ENCODE assay signal across 9 cellular contexts in the genomic region with DNA sequence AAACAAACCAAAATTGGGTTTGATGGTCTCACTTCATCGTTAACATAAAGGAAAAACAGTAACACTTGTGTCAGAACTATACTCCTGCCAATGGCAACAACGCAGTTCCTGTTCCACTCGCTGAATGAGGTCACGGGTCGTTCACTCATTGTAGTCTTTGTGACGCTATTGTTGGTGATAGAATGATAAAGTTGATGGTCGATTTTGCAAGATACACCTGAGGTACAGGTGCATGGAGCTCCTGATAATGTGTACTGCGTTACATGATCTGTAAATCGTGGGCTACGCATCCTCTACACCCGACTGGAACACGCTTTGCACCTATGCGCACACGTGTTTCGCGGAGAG. TPM values are rescaled to one million over a fixed set of nuclear protein-coding genes. Genes with fewer than 3 reads are reported as not detected.
A peak's percentile ranks its signal among the peaks of the same experiment; 100 is the strongest.
DNase-seq lines count a peak whose midpoint lies in the region; TF ChIP-seq lines count a peak whose summit lies in the region.
"Had no signal": no experiment of that assay in that cellular context is flagged by ENCODE, and none has a peak within 500 bp of the region (broad histone marks: within the 10 kb centered on the region; RNA-seq: fewer than 3 reads in every experiment).

No MANE protein-coding gene starts in this region.

- H3K4me1 ChIP-seq in iPS DF 6.9 (ENCODE audit: control insufficient read depth, insufficient read depth, low read length) (peaks cover 2% of the 10 kb centered on the region; the same call in 1 of the 2 replicates), smooth muscle cell (ENCODE audit: low read depth) (peaks cover 5% of the 10 kb centered on the region)

- H3K4me1 Mint-ChIP-seq in Calu3 (ENCODE audit: low read depth, unreplicated experiment): no peaks in the 10 kb centered on the region
- H3K4me1 Mint-ChIP-seq in activated CD4-positive, alpha-beta T cell treated with anti-CD3 and anti-CD28 coated beads, Interleukin-2, amount 10 ng/mL, durations not matched to agents 7 days and 5 days: peaks cover 31% of the 10 kb centered on the region

- H3K36me3 ChIP-seq in iPS DF 6.9 (ENCODE audit: control insufficient read depth, insufficient read depth, low read length) (no peaks in the 10 kb centered on the region), smooth muscle cell (ENCODE audit: low read depth) (no peaks in the 10 kb centered on the region)

- H4K20me1 ChIP-seq in smooth muscle cell (ENCODE audit: low read depth): no peaks in the 10 kb centered on the region

- CTCF ChIA-PET in Calu3 (lab: Charles Lee): interaction anchor here (0.5 to 0.7 kb wide), 3 partner anchors 43 to 641 kb away, joined by 3 to 6 read pairs (median 3); no protein-coding TSS in a partner anchor
- CTCF ChIA-PET in activated CD4-positive, alpha-beta T cell treated with anti-CD3 and anti-CD28 coated beads, Interleukin-2, amount 10 ng/mL, durations not matched to agents 7 days and 5 days (lab: Charles Lee): interaction anchor here (0.6 to 4.6 kb wide), 26 partner anchors 14 to 486 kb away, joined by 3 to 61 read pairs (median 4); a partner anchor contains a TSS

- H3K4me3 ChIP-seq in iPS DF 6.9 (ENCODE audit: low read length): peak overlapping the region; percentile 71; the same call in 1 of the 2 replicates
- H3K4me3 ChIP-seq in smooth muscle cell: peak overlapping the region; percentile 82

- TF ChIP-seq CTCF in Calu3 (IDR thresholded peaks at IDR 0.05; ENCODE audit: unreplicated experiment): no peak
- TF ChIP-seq CTCF in smooth muscle cell (IDR thresholded peaks at IDR 0.05; ENCODE audit: borderline replicate concordance, insufficient read depth, poor library complexity, severe bottlenecking): no peak

- POLR2A ChIA-PET in activated CD4-positive, alpha-beta T cell treated with anti-CD3 and anti-CD28 coated beads, Interleukin-2, amount 10 ng/mL, durations not matched to agents 7 days and 5 days (lab: Charles Lee): interaction anchor here (0.7 kb wide), 1 partner anchor 359 kb away, joined by 3 read pairs; no protein-coding TSS in a partner anchor

- H3F3A ChIP-seq in smooth muscle cell (ENCODE audit: low read depth): no peaks in the 10 kb centered on the region

- no peaks in the 10 kb centered on the region for H3K27me3 Mint-ChIP-seq in Calu3 (ENCODE audit: unreplicated experiment)
- no peaks in the 10 kb centered on the region for H3K27me3 Mint-ChIP-seq in activated CD4-positive, alpha-beta T cell treated with anti-CD3 and anti-CD28 coated beads, Interleukin-2, amount 10 ng/mL, durations not matched to agents 7 days and 5 days

- intact Hi-C loops in Calu3 (cut with micrococcal nuclease; ENCODE audit: unreplicated experiment): loop anchor here (2.0 kb wide), 1 partner anchor 65 kb away; no protein-coding TSS in a partner anchor

- peak overlapping the region; percentile 93 for H3K4me2 ChIP-seq in smooth muscle cell

- H3K9me3 ChIP-seq in iPS DF 6.9 (ENCODE audit: control insufficient read depth, insufficient read depth, low read length) (no peaks in the 10 kb centered on the region), smooth muscle cell (replicated peaks; ENCODE audit: low read depth) (no peaks in the 10 kb centered on the region)

- WGBS in iPS DF 6.9 (ENCODE audit: insufficient coverage, insufficient read length): no CpG with 5 or more reads among the region's 16 CpGs
- WGBS in smooth muscle cell (ENCODE audit: low lambda C conversion rate): 37% methylated on average over 16 of the region's 16 CpGs

- H3K4me3 Mint-ChIP-seq in Calu3 (ENCODE audit: low read depth, unreplicated experiment): peak overlapping the region; percentile 94
- peak overlapping the region; percentile 82 for H3K4me3 Mint-ChIP-seq in activated CD4-positive, alpha-beta T cell treated with anti-CD3 and anti-CD28 coated beads, Interleukin-2, amount 10 ng/mL, durations not matched to agents 7 days and 5 days

- no peaks in the 10 kb centered on the region for H3K9me3 Mint-ChIP-seq in Calu3 (ENCODE audit: low read depth, unreplicated experiment)
- H3K9me3 Mint-ChIP-seq in activated CD4-positive, alpha-beta T cell treated with anti-CD3 and anti-CD28 coated beads, Interleukin-2, amount 10 ng/mL, durations not matched to agents 7 days and 5 days: no peaks in the 10 kb centered on the region

- H3K79me2 ChIP-seq in smooth muscle cell (ENCODE audit: low read depth): no peaks in the 10 kb centered on the region

- peak overlapping the region; percentile 75 for H3K27ac Mint-ChIP-seq in Calu3 (ENCODE audit: unreplicated experiment)
- H3K27ac Mint-ChIP-seq in activated CD4-positive, alpha-beta T cell treated with anti-CD3 and anti-CD28 coated beads, Interleukin-2, amount 10 ng/mL, durations not matched to agents 7 days and 5 days: peak overlapping the region; percentile 91

- H3K27me3 ChIP-seq in iPS DF 6.9 (ENCODE audit: control insufficient read depth, insufficient read depth, low read length) (no peaks in the 10 kb centered on the region), smooth muscle cell (ENCODE audit: low read depth) (no peaks in the 10 kb centered on the region)

- H3K27ac ChIP-seq in iPS DF 6.9 (ENCODE audit: low read length) (no peak overlapping the region), smooth muscle cell (ENCODE audit: low read depth) (no peak overlapping the region)

- peak overlapping the region; percentile 91 for H2AFZ ChIP-seq in smooth muscle cell (ENCODE audit: low read depth)

- no TSS peak for BruUV-seq in Calu3 (replicated peaks; lab: Mats Ljungman, UMichigan)

- DNase-seq in Calu3 (no peak), HCEC 1CT (peak; percentile 8), iPS DF 6.9 (ENCODE audit: low read depth, low spot score) (no peak), smooth muscle cell (lab: John Stamatoyannopoulos, UW; ENCODE audit: unreplicated experiment) (no peak), GM03348 (ENCODE audit: low spot score) (no peak), NCI-H748 treated with DMSO at 0.1 percent for 48 hours (lab: John Stamatoyannopoulos, UW) (no peak), cerebellar cortex (ENCODE audit: low spot score) (no peak)
- peak; percentile 47 for DNase-seq in activated CD4-positive, alpha-beta T cell treated with anti-CD3 and anti-CD28 coated beads, Interleukin-2, amount 10 ng/mL, durations not matched to agents 7 days and 5 days

- H3K9ac ChIP-seq in smooth muscle cell (ENCODE audit: low read depth): no peak overlapping the region

- H3K36me3 Mint-ChIP-seq in Calu3 (ENCODE audit: insufficient read depth, unreplicated experiment): peaks cover 17% of the 10 kb centered on the region
- H3K36me3 Mint-ChIP-seq in activated CD4-positive, alpha-beta T cell treated with anti-CD3 and anti-CD28 coated beads, Interleukin-2, amount 10 ng/mL, durations not matched to agents 7 days and 5 days (ENCODE audit: low read depth): no peaks in the 10 kb centered on the region

RNA-seq across cellular contexts. Expression of a gene that starts 0.4 kb away (rescaled TPM):
- total RNA-seq in Calu3 (2022) (18.0 and 21.3 TPM in 2 replicates), smooth muscle cell (7.6 and 102 TPM in 2 replicates)
- 10 to 100 TPM; 16.1 to 20.7 TPM for total RNA-seq in activated CD4-positive, alpha-beta T cell treated with anti-CD3 and anti-CD28 coated beads, Interleukin-2, amount 10 ng/mL, durations not matched to agents 7 days and 5 days
- 15.3 and 16.3 TPM in 2 replicates for polyA plus RNA-seq in smooth muscle cell

RNA-seq across cellular contexts. Expression of a gene that starts 20.0 kb away (rescaled TPM):
- total RNA-seq in Calu3 (2022) (0.73 TPM in 1 of 2 replicates, not detected in the other), smooth muscle cell (1.0 TPM in 1 of 2 replicates, not detected in the other)
- under 1 TPM in 1 of 2 experiments, not detected in 1; 0.30 TPM for total RNA-seq in activated CD4-positive, alpha-beta T cell treated with anti-CD3 and anti-CD28 coated beads, Interleukin-2, amount 10 ng/mL, durations not matched to agents 7 days and 5 days
- 0.83 TPM in 1 of 2 replicates, not detected in the other for polyA plus RNA-seq in smooth muscle cell
- total RNA-seq: SK-MEL-5 had no signal

RNA-seq across cellular contexts. Expression of a gene that starts 31.0 kb away (rescaled TPM):
- total RNA-seq in Calu3 (2022) (142 and 155 TPM in 2 replicates), smooth muscle cell (64.7 and 86.1 TPM in 2 replicates)
- 10 to 100 TPM; 65.0 to 68.7 TPM for total RNA-seq in activated CD4-positive, alpha-beta T cell treated with anti-CD3 and anti-CD28 coated beads, Interleukin-2, amount 10 ng/mL, durations not matched to agents 7 days and 5 days
- polyA plus RNA-seq in smooth muscle cell: 117 and 118 TPM in 2 replicates

RNA-seq across cellular contexts. Expression of a gene that starts 42.5 kb away (rescaled TPM):
- total RNA-seq in Calu3 (2022): 45.2 and 50.6 TPM in 2 replicates
- 10 to 100 TPM; 28.1 to 28.6 TPM for total RNA-seq in activated CD4-positive, alpha-beta T cell treated with anti-CD3 and anti-CD28 coated beads, Interleukin-2, amount 10 ng/mL, durations not matched to agents 7 days and 5 days
- total RNA-seq in smooth muscle cell: 18.6 and 27.6 TPM in 2 replicates
- polyA plus RNA-seq in smooth muscle cell: 30.0 and 35.2 TPM in 2 replicates

RNA-seq across cellular contexts. Expression of a gene that starts 44.9 kb away (rescaled TPM):
- total RNA-seq in Calu3 (2022) (17.6 and 17.7 TPM in 2 replicates), smooth muscle cell (8.2 and 14.2 TPM in 2 replicates)
- 10 to 100 TPM; 23.4 to 24.4 TPM for total RNA-seq in activated CD4-positive, alpha-beta T cell treated with anti-CD3 and anti-CD28 coated beads, Interleukin-2, amount 10 ng/mL, durations not matched to agents 7 days and 5 days
- 15.2 and 23.1 TPM in 2 replicates for polyA plus RNA-seq in smooth muscle cell

Comparison
In these comparisons a context has a peak if more than half of its experiments do, and no peak if none do; other contexts are left out.
1. DNase-seq: peak in HCEC 1CT (single experiment) and activated CD4-positive, alpha-beta T cell treated with anti-CD3 and anti-CD28 coated beads, Interleukin-2, amount 10 ng/mL, durations not matched to agents 7 days and 5 days (single experiment); none in Calu3 (single experiment), iPS DF 6.9 (single experiment), smooth muscle cell (single experiment), GM03348 (single experiment), NCI-H748 treated with DMSO at 0.1 percent for 48 hours (single experiment) and cerebellar cortex (single experiment).